In genomic region chr3:159169828-159170227, GRCh38 we compare ENCODE assay signal across 1 cellular context.
TF ChIP-seq lines count a peak whose summit lies in the region.

No MANE protein-coding gene starts in this region.

TF ChIP-seq in GM23338, 12 proteins besides CTCF, POLR2A, EP300 and RAD21 (continued from another document):
- no peak for TF ChIP-seq ZNF462 (CRISPR knock-in tag; IDR thresholded peaks at IDR 0.05)
- TF ChIP-seq ZNF114 (CRISPR knock-in tag; IDR thresholded peaks at IDR 0.05): no peak
TF ChIP-seq in GM23338: peak in this region for 0.
